8 cellular contexts compared by ENCODE assay signal in the genomic region with DNA sequence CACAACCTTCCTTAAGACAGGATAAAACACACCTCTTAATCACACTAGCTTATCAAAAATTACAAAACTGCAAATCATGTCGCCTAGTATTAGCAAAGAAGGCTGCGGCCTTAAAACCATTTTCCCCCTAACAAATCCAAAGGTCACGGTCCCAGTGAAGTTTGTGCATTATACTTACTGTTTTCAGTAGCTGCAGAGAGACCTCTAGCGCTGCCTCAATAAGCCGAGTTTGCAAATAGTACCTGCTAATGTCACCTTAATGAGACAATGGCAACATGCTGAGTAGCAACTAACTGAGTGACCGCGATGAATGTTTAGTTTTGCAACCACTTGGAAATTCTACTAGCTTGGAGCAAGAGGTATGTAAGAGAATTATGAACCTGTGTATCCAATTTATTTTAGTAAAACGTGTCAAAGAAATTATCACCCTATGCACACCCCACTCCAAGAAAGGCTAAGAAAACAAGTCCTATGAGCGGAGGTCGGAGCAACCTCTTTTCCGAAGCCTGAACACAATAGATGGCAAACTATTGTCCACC. TPM values are rescaled to one million over a fixed set of nuclear protein-coding genes. Genes with fewer than 3 reads are reported as not detected.
DNase-seq lines count a peak whose midpoint lies in the region; ATAC-seq, FAIRE-seq and TF ChIP-seq lines count a peak whose summit lies in the region.

No MANE protein-coding gene starts in this region.

- DNase-seq in ELR (ENCODE audit: low read depth): peak; percentile 39
- DNase-seq in SK-N-DZ (ENCODE audit: low spot score): peak; percentile 23
- peak; percentile 58 for DNase-seq in endothelial cell of umbilical vein (ENCODE audit: low read depth, low spot score)
- no peak for DNase-seq in NCI-H187 treated with DMSO at 0.1 percent for 48 hours (lab: John Stamatoyannopoulos, UW)
- DNase-seq in omental fat pad (ENCODE audit: low spot score): no peak

- dilution Hi-C loops in endothelial cell of umbilical vein (cut with MboI; ENCODE audit: extremely low pct_ligation_motif_present, low sequenced_read_pairs): no loop called here

- H3K9me3 ChIP-seq in endothelial cell of umbilical vein (replicated peaks; ENCODE audit: control insufficient read depth, insufficient read depth, low read length) (no peaks in the 10 kb centered on the region), muscle layer of duodenum (ENCODE audit: control insufficient read depth in 1 of 2, low read length in 2 of 2) (no peaks in the 10 kb centered on the region)

- TF ChIP-seq POLR2A in endothelial cell of umbilical vein (IDR thresholded peaks at IDR 0.05; ENCODE audit: low read depth, low read length): no peak
- no peak for TF ChIP-seq POLR2A in GM18505 (IDR thresholded peaks at IDR 0.05; ENCODE audit: borderline replicate concordance, extremely low read depth, insufficient read depth, insufficient read length)

- H3K9ac ChIP-seq in endothelial cell of umbilical vein (replicated peaks; ENCODE audit: extremely low read depth, insufficient read depth, low read length): peak overlapping the region; percentile 95

- peaks cover 3% of the 10 kb centered on the region for H4K20me1 ChIP-seq in endothelial cell of umbilical vein (replicated peaks; ENCODE audit: control insufficient read depth, extremely low read depth, insufficient read depth, low read length)

- H3K36me3 ChIP-seq in endothelial cell of umbilical vein (ENCODE audit: control insufficient read depth in 2 of 2, extremely low read depth in 1 of 2, insufficient read depth in 2 of 2, low read length in 2 of 2) (no peaks in the 10 kb centered on the region), muscle layer of duodenum (ENCODE audit: control insufficient read depth in 1 of 2, insufficient read depth in 2 of 2, low read length in 2 of 2) (no peaks in the 10 kb centered on the region)

- H2AFZ ChIP-seq in endothelial cell of umbilical vein (ENCODE audit: low read depth, low read length): peak overlapping the region; percentile 78

- peaks cover 55% of the 10 kb centered on the region for H3K79me2 ChIP-seq in endothelial cell of umbilical vein (ENCODE audit: control insufficient read depth, insufficient read depth, low read length)

- BruUV-seq in endothelial cell of umbilical vein (replicated peaks; lab: Mats Ljungman, UMichigan): TSS peak; percentile 44

- TF ChIP-seq CTCF in endothelial cell of umbilical vein (IDR thresholded peaks at IDR 0.05; ENCODE audit: extremely low read depth in 1 of 2, insufficient read depth in 1 of 2, low read depth in 1 of 2, low read length in 2 of 2): no peak
- no peak for TF ChIP-seq CTCF in omental fat pad (IDR thresholded peaks at IDR 0.05)

- H3K27ac ChIP-seq in endothelial cell of umbilical vein (ENCODE audit: insufficient read depth, low read depth, low read length) (peak overlapping the region; percentile 91), muscle layer of duodenum (ENCODE audit: low read length) (peak overlapping the region; percentile 69)

- peak; percentile 44 for FAIRE-seq in endothelial cell of umbilical vein (lab: Jason Lieb, UNC)

- peaks cover 24% of the 10 kb centered on the region for H3K4me1 ChIP-seq in endothelial cell of umbilical vein (ENCODE audit: control insufficient read depth, extremely low read depth, insufficient read depth, low read length)
- peaks cover 11 to 28% of the 10 kb centered on the region in 2 donors for H3K4me1 ChIP-seq in muscle layer of duodenum (ENCODE audit: control insufficient read depth in 1 of 2, insufficient read depth in 2 of 2, low read length in 2 of 2)

- peak overlapping the region; percentile 89 to 96 (median 90) for H3K4me3 ChIP-seq in endothelial cell of umbilical vein (replicated peaks in 1 of 3; ENCODE audit: insufficient read depth in 1 of 3, low read depth in 1 of 3, low read length in 3 of 3)
- H3K4me3 ChIP-seq in muscle layer of duodenum (ENCODE audit: low read depth in 1 of 2, low read length in 2 of 2): peak overlapping the region; percentile 75 to 96

- intact Hi-C loops in endothelial cell of umbilical vein (cut with micrococcal nuclease): loop anchor here (5.0 kb wide), 4 partner anchors 56 to 349 kb away; a partner anchor contains a TSS

- peaks cover 3% of the 10 kb centered on the region for H3K9me1 ChIP-seq in endothelial cell of umbilical vein (replicated peaks; ENCODE audit: control insufficient read depth, extremely low read depth, insufficient read depth, low read length)

- H3K27me3 ChIP-seq in endothelial cell of umbilical vein (ENCODE audit: control insufficient read depth in 2 of 2, insufficient read depth in 2 of 2, low read length in 2 of 2) (no peaks in the 10 kb centered on the region), muscle layer of duodenum (ENCODE audit: low read depth, low read length) (no peaks in the 10 kb centered on the region)

- POLR2A ChIA-PET in endothelial cell of umbilical vein (lab: Charles Lee): interaction anchor here (1.0 kb wide), 1 partner anchor 145 kb away, joined by 3 read pairs; a partner anchor contains a TSS

- peak overlapping the region; percentile 91 for H3K4me2 ChIP-seq in endothelial cell of umbilical vein (ENCODE audit: insufficient read depth, low read length)

- ATAC-seq in HG03135 (IDR thresholded peaks at IDR 0.05; ENCODE audit: unreplicated experiment) (peak; percentile 1), omental fat pad (ENCODE audit: low FRiP score) (no peak), GM18505 (IDR thresholded peaks at IDR 0.05; ENCODE audit: unreplicated experiment) (no peak)

- CTCF ChIA-PET in endothelial cell of umbilical vein (lab: Charles Lee): interaction anchor here (1.3 to 1.5 kb wide), 4 partner anchors 17 to 121 kb away, joined by 3 to 5 read pairs (median 3); no protein-coding TSS in a partner anchor

TF ChIP-seq in endothelial cell of umbilical vein, 7 proteins besides CTCF, POLR2A, EP300 and RAD21:
- TF ChIP-seq, protein P1, sequence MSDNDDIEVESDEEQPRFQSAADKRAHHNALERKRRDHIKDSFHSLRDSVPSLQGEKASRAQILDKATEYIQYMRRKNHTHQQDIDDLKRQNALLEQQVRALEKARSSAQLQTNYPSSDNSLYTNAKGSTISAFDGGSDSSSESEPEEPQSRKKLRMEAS (IDR thresholded peaks at IDR 0.05; ENCODE audit: insufficient read depth, insufficient read length): no peak
- TF ChIP-seq POLR2AphosphoS5 (IDR thresholded peaks at IDR 0.05; ENCODE audit: insufficient read depth, low read depth, low read length) (no peak), JUN (IDR thresholded peaks at IDR 0.05; ENCODE audit: borderline replicate concordance, insufficient read depth, insufficient read length, low read depth) (no peak), MYC (IDR thresholded peaks at IDR 0.05; ENCODE audit: low read depth, low read length) (no peak), EZH2 (IDR thresholded peaks at IDR 0.05; ENCODE audit: borderline replicate concordance, low read depth, low read length, severe bottlenecking) (no peak), GATA2 (IDR thresholded peaks at IDR 0.05; ENCODE audit: insufficient read depth, insufficient read length, low read depth, low read length) (no peak), FOS (IDR thresholded peaks at IDR 0.05; ENCODE audit: borderline replicate concordance, insufficient read depth, low read length) (no peak)
TF ChIP-seq in endothelial cell of umbilical vein: peak in this region for 0.

RNA-seq across cellular contexts. Expression of a gene that starts 1.2 kb away (rescaled TPM):
- 24.3 and 25.7 TPM in 2 replicates for polyA plus RNA-seq in SK-N-DZ (2014; cell fraction: cytosol; rRNA removed)
- polyA plus RNA-seq in SK-N-DZ (2014; cell fraction: nucleus; rRNA removed): 15.0 and 16.7 TPM in 2 replicates
- total RNA-seq in endothelial cell of umbilical vein: 56.2 and 60.4 TPM in 2 replicates
- 15.9 and 19.6 TPM in 2 replicates for polyA plus RNA-seq in endothelial cell of umbilical vein
- 27.5 and 27.7 TPM in 2 replicates for polyA plus RNA-seq in endothelial cell of umbilical vein (2011; cell fraction: cytosol; rRNA removed)
- 25.0 and 29.1 TPM in 2 replicates for polyA plus RNA-seq in endothelial cell of umbilical vein (2011; cell fraction: nucleus; rRNA removed)
- polyA plus RNA-seq in endothelial cell of umbilical vein (2012): 45.4 and 66.0 TPM in 2 replicates
- 39.9 and 46.6 TPM in 2 replicates for polyA minus RNA-seq in endothelial cell of umbilical vein
- polyA minus RNA-seq in endothelial cell of umbilical vein (2011; cell fraction: cytosol; rRNA and poly(A)+ RNA removed): 16.3 TPM
- 19.8 and 30.6 TPM in 2 replicates for polyA minus RNA-seq in endothelial cell of umbilical vein (2011; cell fraction: nucleus; rRNA and poly(A)+ RNA removed)
- total RNA-seq in omental fat pad: 10 to 100 TPM; 25.1 to 31.8 (median 27.6) TPM

Comparison
In these comparisons a context has a peak if more than half of its experiments do, and no peak if none do; other contexts are left out.
1. DNase-seq: peak in ELR (single experiment), SK-N-DZ (single experiment) and endothelial cell of umbilical vein (single experiment); none in NCI-H187 treated with DMSO at 0.1 percent for 48 hours (single experiment) and omental fat pad (single experiment).